ENCODE assay signal across 28 cellular contexts in genomic region chr13:63010072-63010658, GRCh38.
"Had no signal": no experiment of that assay in that cellular context is flagged by ENCODE, and none has a peak within 500 bp of the region (broad histone marks: within the 10 kb centered on the region; RNA-seq: fewer than 3 reads in every experiment).

No MANE protein-coding gene starts in this region.

- DNase-seq: activated CD4-positive, alpha-beta T cell treated with anti-CD3 and anti-CD28 coated beads for 4 hours; activated CD4-positive, alpha-beta T cell treated with anti-CD3 and anti-CD28 coated beads, Interleukin-2, amount 50 U/mL, for 4 hours; activated CD8-positive, alpha-beta memory T cell treated with anti-CD3 and anti-CD28 coated beads, Interleukin-2, amount 50 U/mL, for 48 hours; activated CD8-positive, alpha-beta T cell treated with anti-CD3 and anti-CD28 coated beads, Interleukin-2, amount 10 ng/mL, durations not matched to agents 7 days and 5 days; activated effector memory CD4-positive, alpha-beta T cell treated with Interleukin-2 at 50 U/mL for 16 hours; activated naive CD4-positive, alpha-beta T cell; activated T-cell treated with anti-CD3 and anti-CD28 coated beads, Interleukin-2, amount 50 U/mL, for 24 hours; aorta; caudate nucleus; MG63; MV-4-11; NCI-H1092 treated with DMSO at 0.1 percent for 48 hours; NCI-H1417 treated with DMSO at 0.1 percent for 48 hours; NCI-H1694 treated with DMSO at 0.1 percent for 48 hours; NCI-H2029 treated with DMSO at 0.1 percent for 48 hours; NCI-H2171; NCI-H2227 treated with DMSO at 0.1 percent for 48 hours; NCI-H446 treated with DMSO at 0.1 percent for 48 hours; NCI-H524 treated with DMSO at 0.1 percent for 48 hours; NCI-H748 treated with DMSO at 0.1 percent for 48 hours; RPMI8226; T-cell; T-helper 2 cell; WERI-Rb-1 had no signal

- H3K27me3 ChIP-seq: breast epithelium, MG63 had no signal

- H3K27ac ChIP-seq: breast epithelium, SK-N-MC, WERI-Rb-1 had no signal

- H3K36me3 ChIP-seq: breast epithelium, MG63, WERI-Rb-1 had no signal

- H3K4me3 ChIP-seq: breast epithelium, MG63, SK-N-MC had no signal

- ATAC-seq: activated CD8-positive, alpha-beta T cell treated with anti-CD3 and anti-CD28 coated beads, Interleukin-2, amount 10 ng/mL, durations not matched to agents 7 days and 5 days; Panc1; Right ventricle myocardium inferior; T-cell had no signal

- H3K4me1 ChIP-seq: breast epithelium had no signal
